19 cellular contexts compared by ENCODE assay signal in the genomic region with DNA sequence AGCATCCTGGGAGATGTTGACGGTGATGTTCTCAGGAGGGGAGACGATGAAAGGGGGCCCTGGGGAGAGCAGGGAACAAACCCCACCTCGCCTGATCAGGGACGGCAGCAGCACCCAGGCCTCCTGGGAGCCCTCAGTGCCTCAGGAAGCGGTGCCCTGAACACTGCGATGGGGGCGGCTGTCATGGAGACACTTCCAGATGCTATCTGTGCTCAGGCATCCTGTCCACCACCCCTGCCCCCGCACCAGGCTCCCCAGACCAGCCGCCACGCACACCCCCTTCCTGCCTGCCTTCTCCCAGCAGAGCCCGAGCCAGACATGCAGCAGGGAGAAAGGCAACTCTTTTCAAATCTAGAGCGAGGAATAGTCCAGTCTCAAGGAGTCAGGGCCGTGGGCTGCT.
"Had no signal": no experiment of that assay in that cellular context is flagged by ENCODE, and none has a peak within 500 bp of the region (broad histone marks: within the 10 kb centered on the region; RNA-seq: fewer than 3 reads in every experiment).

No MANE protein-coding gene starts in this region.

- DNase-seq: activated B cell treated with CpG ODN at 0.5 μM for 24 hours; activated CD4-positive, alpha-beta T cell treated with anti-CD3 and anti-CD28 coated beads for 4 hours; activated CD8-positive, alpha-beta memory T cell treated with anti-CD3 and anti-CD28 coated beads, Interleukin-2, amount 50 U/mL, for 4 hours; activated effector memory CD4-positive, alpha-beta T cell treated with Interleukin-2 at 50 U/mL for 16 hours; activated naive CD4-positive, alpha-beta T cell treated with anti-CD3 and anti-CD28 coated beads, Interleukin-2, amount 10 ng/mL, durations not matched to agents 7 days and 5 days; activated T-cell treated with anti-CD3 and anti-CD28 coated beads, Interleukin-2, amount 50 U/mL, for 4 hours; erythroblast; kidney; occipital lobe; stimulated activated naive CD4-positive, alpha-beta T cell; T-helper 2 cell; thyroid gland had no signal

- H3K27me3 ChIP-seq: ascending aorta, heart left ventricle, thyroid gland had no signal

- H3K9me3 ChIP-seq: ascending aorta, heart left ventricle, thyroid gland had no signal

- H3K27ac ChIP-seq: ascending aorta, coronary artery, thyroid gland had no signal

- H3K4me3 ChIP-seq: ascending aorta, coronary artery, heart left ventricle, lung, thyroid gland had no signal

- FAIRE-seq: endometrium, frontal cortex, kidney, TTC549 had no signal

- H3K4me1 ChIP-seq: ascending aorta, thyroid gland had no signal
